Comparison of ENCODE assay signal across 8 cellular contexts in the genomic region with DNA sequence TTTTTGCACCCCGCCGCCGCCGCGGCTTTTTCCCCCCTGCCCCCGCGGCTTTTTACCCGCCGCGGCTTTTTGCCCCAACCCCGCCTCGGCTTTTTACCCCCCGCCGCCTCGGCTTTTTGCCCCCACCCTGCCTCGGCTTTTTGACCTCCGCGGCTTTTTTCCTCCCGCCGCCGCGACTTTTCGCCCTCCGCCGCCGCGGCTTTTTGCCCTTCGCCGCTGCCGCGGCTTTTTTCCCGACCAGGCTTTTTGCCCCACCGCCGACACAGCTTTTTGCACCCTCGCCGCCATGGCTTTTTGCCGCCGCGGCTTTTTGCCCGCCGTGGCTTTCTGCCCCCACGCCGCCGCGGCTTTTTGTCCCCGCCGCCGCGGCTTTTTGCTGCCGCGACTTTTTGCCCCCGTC.
A peak's percentile ranks its signal among the peaks of the same experiment; 100 is the strongest.
DNase-seq lines count a peak whose midpoint lies in the region; TF ChIP-seq lines count a peak whose summit lies in the region.

No MANE protein-coding gene starts in this region.

- H3K79me2 ChIP-seq in OCI-LY7 (ENCODE audit: insufficient read depth, low read depth, low read length), result no peaks in the 10 kb centered on the region

- H3K4me3 ChIP-seq in AG10803 (ENCODE audit: low read length) (peak overlapping the region; percentile 55), HEK293 (ENCODE audit: low read depth, low read length) (peak overlapping the region; percentile 54), astrocyte of the cerebellum (ENCODE audit: low read depth, low read length) (peak overlapping the region; percentile 24), OCI-LY7 (ENCODE audit: low read depth, low read length, poor library complexity, severe bottlenecking) (no peak overlapping the region)

- H2AFZ ChIP-seq in OCI-LY7 (ENCODE audit: low read length), result no peak overlapping the region

- BruUV-seq in OCI-LY7 (replicated peaks; lab: Mats Ljungman, UMichigan), result no TSS peak

- TF ChIP-seq CTCF in AG10803 (conservative IDR thresholded peaks at IDR 0.05; ENCODE audit: low read length) (no peak), HEK293 (tag by site-specific recombination; IDR thresholded peaks at IDR 0.05) (no peak), astrocyte of the cerebellum (IDR thresholded peaks at IDR 0.05; ENCODE audit: low read depth, low read length, missing control alignments) (no peak), OCI-LY7 (conservative IDR thresholded peaks at IDR 0.05; ENCODE audit: low read length) (no peak)

- no peak for DNase-seq in AG10803 (ENCODE audit: low read depth)
- DNase-seq in astrocyte of the cerebellum (ENCODE audit: low read depth), result no peak
- peak; percentile 10 for DNase-seq in myocyte (ENCODE audit: low read depth)
- DNase-seq in NCI-H2196 (lab: John Stamatoyannopoulos, UW; ENCODE audit: unreplicated experiment), result no peak
- DNase-seq in NCI-H1048 (lab: John Stamatoyannopoulos, UW), result no peak
- no peak for DNase-seq in OCI-LY7 (ENCODE audit: low spot score)
- DNase-seq in NCI-H2107 (lab: John Stamatoyannopoulos, UW), result no peak

- POLR2A ChIA-PET in HEK293 (lab: Yijun Ruan, JAX) (no interaction called here), OCI-LY7 (lab: Charles Lee) (no interaction called here)

- in situ Hi-C loops in astrocyte of the cerebellum (cut with HindIII; ENCODE audit: low sequenced_read_pairs), result no loop called here

- no peak overlapping the region for H3K4me2 ChIP-seq in OCI-LY7 (ENCODE audit: low read length)

- H3K9me3 ChIP-seq in HEK293 (ENCODE audit: control insufficient read depth, insufficient read depth, low read depth, low read length) (no peaks in the 10 kb centered on the region), OCI-LY7 (ENCODE audit: low read length) (no peaks in the 10 kb centered on the region)

- H3K27ac ChIP-seq in HEK293 (ENCODE audit: extremely low read depth, low read depth, low read length) (no peak overlapping the region), OCI-LY7 (ENCODE audit: low read depth, low read length, poor library complexity, severe bottlenecking) (no peak overlapping the region)

- no peaks in the 10 kb centered on the region for H3K9me2 ChIP-seq in OCI-LY7 (ENCODE audit: insufficient read depth, low read length)

- intact Hi-C loops in OCI-LY7 (cut with micrococcal nuclease; ENCODE audit: unreplicated experiment), result no loop called here

- no peaks in the 10 kb centered on the region for H3K4me1 ChIP-seq in HEK293 (ENCODE audit: control insufficient read depth, insufficient read depth, low read length)
- no peaks in the 10 kb centered on the region for H3K4me1 ChIP-seq in OCI-LY7 (ENCODE audit: insufficient read depth, low read length, poor library complexity, severe bottlenecking)

- H3K36me3 ChIP-seq in HEK293 (ENCODE audit: control insufficient read depth in 2 of 2, insufficient read depth in 1 of 2, low read length in 2 of 2), result no peaks in the 10 kb centered on the region
- no peaks in the 10 kb centered on the region for H3K36me3 ChIP-seq in OCI-LY7 (ENCODE audit: insufficient read depth, low read length)

- H4K20me1 ChIP-seq in OCI-LY7 (ENCODE audit: insufficient read depth, low read length), result no peaks in the 10 kb centered on the region

- CTCF ChIA-PET in HEK293 (lab: Yijun Ruan, JAX) (interaction anchor here (0.6 kb wide), 1 partner anchor 286 kb away, joined by 4 read pairs; no protein-coding TSS in a partner anchor), OCI-LY7 (lab: Charles Lee; ENCODE audit: unreplicated experiment) (no interaction called here)

TF ChIP-seq in HEK293, 187 proteins besides CTCF, POLR2A, EP300 and RAD21:
- TF ChIP-seq, protein P1, sequence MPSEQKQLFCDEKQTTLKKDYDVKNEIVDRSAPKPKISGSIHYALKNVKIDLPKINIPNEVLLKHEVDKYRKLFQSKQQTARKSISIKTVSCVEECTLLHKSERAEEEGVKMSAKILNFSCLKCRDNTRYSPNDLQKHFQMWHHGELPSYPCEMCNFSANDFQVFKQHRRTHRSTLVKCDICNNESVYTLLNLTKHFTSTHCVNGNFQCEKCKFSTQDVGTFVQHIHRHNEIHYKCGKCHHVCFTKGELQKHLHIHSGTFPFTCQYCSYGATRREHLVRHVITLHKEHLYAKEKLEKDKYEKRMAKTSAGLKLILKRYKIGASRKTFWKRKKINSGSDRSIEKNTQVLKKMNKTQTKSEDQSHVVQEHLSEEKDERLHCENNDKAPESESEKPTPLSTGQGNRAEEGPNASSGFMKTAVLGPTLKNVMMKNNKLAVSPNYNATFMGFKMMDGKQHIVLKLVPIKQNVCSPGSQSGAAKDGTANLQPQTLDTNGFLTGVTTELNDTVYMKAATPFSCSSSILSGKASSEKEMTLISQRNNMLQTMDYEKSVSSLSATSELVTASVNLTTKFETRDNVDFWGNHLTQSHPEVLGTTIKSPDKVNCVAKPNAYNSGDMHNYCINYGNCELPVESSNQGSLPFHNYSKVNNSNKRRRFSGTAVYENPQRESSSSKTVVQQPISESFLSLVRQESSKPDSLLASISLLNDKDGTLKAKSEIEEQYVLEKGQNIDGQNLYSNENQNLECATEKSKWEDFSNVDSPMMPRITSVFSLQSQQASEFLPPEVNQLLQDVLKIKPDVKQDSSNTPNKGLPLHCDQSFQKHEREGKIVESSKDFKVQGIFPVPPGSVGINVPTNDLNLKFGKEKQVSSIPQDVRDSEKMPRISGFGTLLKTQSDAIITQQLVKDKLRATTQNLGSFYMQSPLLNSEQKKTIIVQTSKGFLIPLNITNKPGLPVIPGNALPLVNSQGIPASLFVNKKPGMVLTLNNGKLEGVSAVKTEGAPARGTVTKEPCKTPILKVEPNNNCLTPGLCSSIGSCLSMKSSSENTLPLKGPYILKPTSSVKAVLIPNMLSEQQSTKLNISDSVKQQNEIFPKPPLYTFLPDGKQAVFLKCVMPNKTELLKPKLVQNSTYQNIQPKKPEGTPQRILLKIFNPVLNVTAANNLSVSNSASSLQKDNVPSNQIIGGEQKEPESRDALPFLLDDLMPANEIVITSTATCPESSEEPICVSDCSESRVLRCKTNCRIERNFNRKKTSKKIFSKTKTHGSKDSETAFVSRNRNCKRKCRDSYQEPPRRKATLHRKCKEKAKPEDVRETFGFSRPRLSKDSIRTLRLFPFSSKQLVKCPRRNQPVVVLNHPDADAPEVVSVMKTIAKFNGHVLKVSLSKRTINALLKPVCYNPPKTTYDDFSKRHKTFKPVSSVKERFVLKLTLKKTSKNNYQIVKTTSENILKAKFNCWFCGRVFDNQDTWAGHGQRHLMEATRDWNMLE (tag by site-specific recombination; conservative IDR thresholded peaks at IDR 0.05; ENCODE audit: low read depth), result no peak
- TF ChIP-seq, protein P2, sequence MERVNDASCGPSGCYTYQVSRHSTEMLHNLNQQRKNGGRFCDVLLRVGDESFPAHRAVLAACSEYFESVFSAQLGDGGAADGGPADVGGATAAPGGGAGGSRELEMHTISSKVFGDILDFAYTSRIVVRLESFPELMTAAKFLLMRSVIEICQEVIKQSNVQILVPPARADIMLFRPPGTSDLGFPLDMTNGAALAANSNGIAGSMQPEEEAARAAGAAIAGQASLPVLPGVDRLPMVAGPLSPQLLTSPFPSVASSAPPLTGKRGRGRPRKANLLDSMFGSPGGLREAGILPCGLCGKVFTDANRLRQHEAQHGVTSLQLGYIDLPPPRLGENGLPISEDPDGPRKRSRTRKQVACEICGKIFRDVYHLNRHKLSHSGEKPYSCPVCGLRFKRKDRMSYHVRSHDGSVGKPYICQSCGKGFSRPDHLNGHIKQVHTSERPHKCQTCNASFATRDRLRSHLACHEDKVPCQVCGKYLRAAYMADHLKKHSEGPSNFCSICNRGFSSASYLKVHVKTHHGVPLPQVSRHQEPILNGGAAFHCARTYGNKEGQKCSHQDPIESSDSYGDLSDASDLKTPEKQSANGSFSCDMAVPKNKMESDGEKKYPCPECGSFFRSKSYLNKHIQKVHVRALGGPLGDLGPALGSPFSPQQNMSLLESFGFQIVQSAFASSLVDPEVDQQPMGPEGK (tag by site-specific recombination; IDR thresholded peaks at IDR 0.05), result peak; percentile 23; the same call in 1 of the 2 replicates
- TF ChIP-seq ZNF510 (tag by site-specific recombination; IDR thresholded peaks at IDR 0.05; ENCODE audit: insufficient replicate concordance) (no peak), GLIS1 (tag by site-specific recombination; IDR thresholded peaks at IDR 0.05) (peak; percentile 72), YY1 (tag by site-specific recombination; IDR thresholded peaks at IDR 0.05) (peak; percentile 56; the same call in 1 of the 2 replicates), ZIC2 (tag by site-specific recombination; IDR thresholded peaks at IDR 0.05) (peak; percentile 37), ZNF560 (tag by site-specific recombination; IDR thresholded peaks at IDR 0.05; ENCODE audit: borderline replicate concordance) (no peak), ZNF335 (tag by site-specific recombination; conservative IDR thresholded peaks at IDR 0.05) (peak; percentile 83)
